Comparison of ENCODE assay signal across 8 cellular contexts in the genomic region with DNA sequence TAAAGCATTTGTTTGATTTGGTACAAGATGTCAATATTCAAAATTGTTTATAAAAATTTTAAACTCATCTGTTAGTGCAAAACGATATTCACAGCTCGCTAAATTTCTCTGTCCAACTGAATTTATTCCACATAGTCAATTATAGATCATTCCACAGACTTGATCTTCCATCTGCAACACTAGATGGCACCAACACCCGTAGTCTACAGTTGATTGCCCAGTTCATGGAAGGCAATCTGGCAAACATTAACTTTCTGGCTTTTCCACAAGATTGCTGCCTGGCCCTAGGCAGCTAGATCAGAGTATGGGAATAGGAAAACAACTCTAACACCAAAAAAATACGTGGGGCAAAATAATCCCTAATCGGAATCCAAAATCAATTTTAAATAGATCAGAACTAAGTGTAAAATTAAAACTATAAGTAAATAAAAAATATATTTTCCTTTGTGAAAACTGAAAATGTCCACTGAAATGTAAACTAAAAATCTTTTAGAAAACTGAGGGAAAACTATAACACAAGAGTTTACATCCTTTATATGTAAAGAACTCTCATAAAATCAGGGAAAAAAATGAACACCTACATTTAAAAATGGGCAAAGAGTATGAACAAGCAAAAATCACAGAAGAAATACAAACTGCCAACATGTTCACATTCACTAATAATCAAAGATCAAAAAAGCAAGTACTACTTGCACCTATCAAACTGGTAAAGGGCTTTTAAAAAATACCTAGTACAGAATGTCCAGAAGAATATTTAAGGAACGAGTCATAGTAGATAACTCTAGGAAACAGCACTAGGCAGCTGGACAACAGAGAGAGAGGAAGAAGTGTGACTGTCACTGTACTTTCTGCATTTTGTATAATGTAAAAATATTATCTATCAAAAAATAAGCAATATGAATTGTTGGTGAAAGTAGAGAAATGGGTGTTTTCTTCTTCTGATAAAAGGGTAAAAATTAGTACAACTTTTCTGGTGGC. TPM values are rescaled to one million over a fixed set of nuclear protein-coding genes. Genes with fewer than 3 reads are reported as not detected.
DNase-seq lines count a peak whose midpoint lies in the region; ATAC-seq and TF ChIP-seq lines count a peak whose summit lies in the region.

No MANE protein-coding gene starts in this region.

- H3K9ac ChIP-seq in parathyroid adenoma = no peak overlapping the region

- POLR2A ChIA-PET in activated CD8-positive, alpha-beta T cell treated with anti-CD3 and anti-CD28 coated beads for 36 hours (lab: Charles Lee) = no interaction called here

- peaks cover 36% of the 10 kb centered on the region for H3K4me1 Mint-ChIP-seq in activated CD8-positive, alpha-beta T cell treated with anti-CD3 and anti-CD28 coated beads for 36 hours (ENCODE audit: low read depth)

- no peak overlapping the region for H3K4me3 Mint-ChIP-seq in activated CD8-positive, alpha-beta T cell treated with anti-CD3 and anti-CD28 coated beads for 36 hours

- H3K9me3 ChIP-seq in parathyroid adenoma (ENCODE audit: control insufficient read depth, low read length) = no peaks in the 10 kb centered on the region

- intact Hi-C loops in activated CD8-positive, alpha-beta T cell treated with anti-CD3 and anti-CD28 coated beads for 36 hours (cut with micrococcal nuclease) = loop anchor here (1.0 to 10.0 kb wide), 2 partner anchors 153 to 210 kb away; no protein-coding TSS in a partner anchor

- peak; percentile 58 to 65 for DNase-seq in AML-193 (lab: John Stamatoyannopoulos, UW)
- peak; percentile 65 for DNase-seq in GM12865 (ENCODE audit: low read depth)
- DNase-seq in NCI-H460 (ENCODE audit: extremely low read depth, low read depth) = peak; percentile 63
- peak; percentile 44 for DNase-seq in activated CD8-positive, alpha-beta T cell treated with anti-CD3 and anti-CD28 coated beads for 36 hours
- peak; percentile 72 to 89 for DNase-seq in foreskin fibroblast

- no peaks in the 10 kb centered on the region for H3K36me3 ChIP-seq in parathyroid adenoma (ENCODE audit: control insufficient read depth, insufficient read depth, low read length)

- CTCF ChIA-PET in activated CD8-positive, alpha-beta T cell treated with anti-CD3 and anti-CD28 coated beads for 36 hours (lab: Charles Lee) = interaction anchor here (0.6 to 3.5 kb wide), 13 partner anchors 8 to 161 kb away, joined by 3 to 14 read pairs (median 4); a partner anchor contains a TSS

- ATAC-seq in activated CD8-positive, alpha-beta T cell treated with anti-CD3 and anti-CD28 coated beads for 36 hours = no peak
- ATAC-seq in GM21390 (IDR thresholded peaks at IDR 0.05; ENCODE audit: unreplicated experiment) (no peak), HG02678 (IDR thresholded peaks at IDR 0.05; ENCODE audit: unreplicated experiment) (no peak)

- no peak overlapping the region for H3K4me3 ChIP-seq in GM12865 (ENCODE audit: low read depth, low read length)
- H3K4me3 ChIP-seq in foreskin fibroblast (ENCODE audit: low read depth in 1 of 2, low read length in 2 of 2) = no peak overlapping the region
- no peak overlapping the region for H3K4me3 ChIP-seq in parathyroid adenoma (ENCODE audit: low read depth, low read length)

- no peak overlapping the region for H3K27ac ChIP-seq in parathyroid adenoma

- H2AFZ ChIP-seq in parathyroid adenoma = no peak overlapping the region

- no peak overlapping the region for H3K27ac Mint-ChIP-seq in activated CD8-positive, alpha-beta T cell treated with anti-CD3 and anti-CD28 coated beads for 36 hours

- H3K27me3 Mint-ChIP-seq in activated CD8-positive, alpha-beta T cell treated with anti-CD3 and anti-CD28 coated beads for 36 hours = no peaks in the 10 kb centered on the region

- TF ChIP-seq CTCF in GM12865 (IDR thresholded peaks at IDR 0.05; ENCODE audit: insufficient read depth, low read depth, low read length, missing control alignments) (peak; percentile 52), foreskin fibroblast (IDR thresholded peaks at IDR 0.05; ENCODE audit: low read depth, low read length) (peak; percentile 63), parathyroid adenoma (IDR thresholded peaks at IDR 0.05) (peak; percentile 80)
- TF ChIP-seq CTCF in activated CD8-positive, alpha-beta T cell treated with anti-CD3 and anti-CD28 coated beads for 36 hours (IDR thresholded peaks at IDR 0.05) = peak; percentile 72

- H3K4me2 ChIP-seq in parathyroid adenoma (ENCODE audit: low read length) = no peak overlapping the region

- no peaks in the 10 kb centered on the region for H3K4me1 ChIP-seq in parathyroid adenoma

- peaks cover 4% of the 10 kb centered on the region for H3K79me2 ChIP-seq in parathyroid adenoma

- H3K27me3 ChIP-seq in parathyroid adenoma (ENCODE audit: control insufficient read depth, insufficient read depth, low read length) = no peaks in the 10 kb centered on the region

- H3K36me3 Mint-ChIP-seq in activated CD8-positive, alpha-beta T cell treated with anti-CD3 and anti-CD28 coated beads for 36 hours (ENCODE audit: low read depth) = peaks cover 18% of the 10 kb centered on the region

- H3K9me3 Mint-ChIP-seq in activated CD8-positive, alpha-beta T cell treated with anti-CD3 and anti-CD28 coated beads for 36 hours = peaks cover 4% of the 10 kb centered on the region

RNA-seq across cellular contexts. Expression of a gene that starts 35.0 kb away (rescaled TPM):
- total RNA-seq in NCI-H460 (2014; rRNA removed; shearing (Covaris generic)) = 302 and 305 TPM in 2 replicates
- 243 and 252 TPM in 2 replicates for polyA plus RNA-seq in NCI-H460 (2014; cell fraction: nucleus; rRNA removed)
- total RNA-seq in activated CD8-positive, alpha-beta T cell treated with anti-CD3 and anti-CD28 coated beads for 36 hours = 10 to 100 TPM; 81.5 to 85.0 TPM
